In genomic region chr3:120450914-120451669, GRCh38 we compare ENCODE assay signal across 1 cellular context.
TF ChIP-seq lines count a peak whose summit lies in the region.

Gene FSTL1, minus strand, starts transcription at chr3:120450992. Its CDS starts 246 bp downstream, at chr3:120450746.

TF ChIP-seq in SK-N-SH, 30 proteins besides CTCF, POLR2A, EP300 and RAD21 (continued from another document):
- TF ChIP-seq SMC3 (IDR thresholded peaks at IDR 0.05; ENCODE audit: low read depth, low read length): no peak
- no peak for TF ChIP-seq FOSL2 (IDR thresholded peaks at IDR 0.05; ENCODE audit: borderline replicate concordance, low read depth)
- 0 out of 2 replicates have a peak, but pooled peaks have one; percentile 27 for TF ChIP-seq FOXJ3 (CRISPR knock-in tag; IDR thresholded peaks at IDR 0.05)
- no peak for TF ChIP-seq TCF12 (IDR thresholded peaks at IDR 0.05)
- TF ChIP-seq POLR2AphosphoS5 (IDR thresholded peaks at IDR 0.05; ENCODE audit: low read depth, low read length): peak; percentile 97
- no peak for TF ChIP-seq MEF2A (IDR thresholded peaks at IDR 0.05; ENCODE audit: borderline replicate concordance, low read depth)
- TF ChIP-seq YY1 (IDR thresholded peaks at IDR 0.05; ENCODE audit: low read depth): no peak
- no peak for TF ChIP-seq NFIC (IDR thresholded peaks at IDR 0.05; ENCODE audit: borderline replicate concordance)
- TF ChIP-seq MAX (IDR thresholded peaks at IDR 0.05; ENCODE audit: low read depth): no peak
- no peak for TF ChIP-seq JUND (IDR thresholded peaks at IDR 0.05)
- TF ChIP-seq GABPA (IDR thresholded peaks at IDR 0.05; ENCODE audit: low read depth): no peak
- no peak for TF ChIP-seq PBX3 (IDR thresholded peaks at IDR 0.05)
- TF ChIP-seq MXI1 (IDR thresholded peaks at IDR 0.05; ENCODE audit: low read depth, low read length): no peak
- no peak for TF ChIP-seq CHD2 (IDR thresholded peaks at IDR 0.05; ENCODE audit: low read length, partially characterized antibody)
- 0 out of 2 replicates have a peak, but pooled peaks have one; percentile 6 for TF ChIP-seq USF1 (IDR thresholded peaks at IDR 0.05; ENCODE audit: borderline replicate concordance, low read depth)
- TF ChIP-seq IRF3 (IDR thresholded peaks at IDR 0.05; ENCODE audit: low read depth, low read length): no peak
- no peak for TF ChIP-seq USF2 (IDR thresholded peaks at IDR 0.05; ENCODE audit: borderline replicate concordance, low read depth, low read length)
- peak; percentile 66; the same call in 1 of the 2 replicates for TF ChIP-seq SIN3A (IDR thresholded peaks at IDR 0.05; ENCODE audit: borderline replicate concordance, low read depth, low read length)
